In genomic region chr20:61888101-61888865, GRCh38 we compare ENCODE assay signal across 16 cellular contexts.
"Had no signal": no experiment of that assay in that cellular context is flagged by ENCODE, and none has a peak within 500 bp of the region (broad histone marks: within the 10 kb centered on the region; RNA-seq: fewer than 3 reads in every experiment).

No MANE protein-coding gene starts in this region.

- ATAC-seq: heart left ventricle, left lobe of liver had no signal

- H3K4me3 ChIP-seq: dorsolateral prefrontal cortex, heart left ventricle, lung had no signal

- FAIRE-seq: small intestine had no signal

- H3K27ac ChIP-seq: dorsolateral prefrontal cortex, heart left ventricle, neutrophil had no signal

- H3K9me3 ChIP-seq: heart left ventricle, neutrophil had no signal

- DNase-seq: cortex of kidney; effector CD8-positive, alpha-beta T cell; foreskin melanocyte; hippocampal formation; kidney glomerular epithelial cell; mesenchymal stem cell; midbrain; nephron progenitor cell; small intestine; stimulated activated CD4-positive, alpha-beta T cell treated with anti-CD3 and anti-CD28 coated beads, Interleukin-2, amount 100 ng/mL, for 48 hours; stimulated activated naive CD4-positive, alpha-beta T cell treated with Interleukin-2 at 50 U/mL for 16 hours had no signal

- H3K36me3 ChIP-seq: heart left ventricle, neutrophil had no signal
